15 cellular contexts compared by ENCODE assay signal in genomic region chr22:47290706-47291430, GRCh38.
"Had no signal": no experiment of that assay in that cellular context is flagged by ENCODE, and none has a peak within 500 bp of the region (broad histone marks: within the 10 kb centered on the region; RNA-seq: fewer than 3 reads in every experiment).

No MANE protein-coding gene starts in this region.

- H3K27ac Mint-ChIP-seq: activated CD8-positive, alpha-beta T cell treated with anti-CD3 and anti-CD28 coated beads for 36 hours; activated naive CD8-positive, alpha-beta T cell; activated T-cell treated with anti-CD3 and anti-CD28 coated beads, Interleukin-2, amount 50 U/mL, for 72 hours had no signal

- H3K4me1 Mint-ChIP-seq: naive thymus-derived CD8-positive, alpha-beta T cell had no signal

- H3K9me3 Mint-ChIP-seq: activated CD8-positive, alpha-beta T cell treated with anti-CD3 and anti-CD28 coated beads for 36 hours; activated T-cell treated with anti-CD3 and anti-CD28 coated beads, Interleukin-2, amount 50 U/mL, for 72 hours; naive thymus-derived CD8-positive, alpha-beta T cell had no signal

- H3K27me3 ChIP-seq: upper lobe of left lung had no signal

- H3K27ac ChIP-seq: gastroesophageal sphincter, left lung had no signal

- H3K27me3 Mint-ChIP-seq: activated CD8-positive, alpha-beta T cell treated with anti-CD3 and anti-CD28 coated beads for 36 hours had no signal

- H3K9me3 ChIP-seq: gastroesophageal sphincter, left lung, upper lobe of left lung had no signal

- H3K36me3 ChIP-seq: gastroesophageal sphincter, left lung, upper lobe of left lung had no signal

- H3K4me1 ChIP-seq: left lung had no signal

- H3K4me3 Mint-ChIP-seq: activated CD8-positive, alpha-beta T cell treated with anti-CD3 and anti-CD28 coated beads for 36 hours; activated naive CD8-positive, alpha-beta T cell; activated T-cell treated with anti-CD3 and anti-CD28 coated beads, Interleukin-2, amount 50 U/mL, for 72 hours; naive thymus-derived CD8-positive, alpha-beta T cell had no signal

- DNase-seq: activated CD4-positive, alpha-beta T cell treated with anti-CD3 and anti-CD28 coated beads for 4 hours; activated CD8-positive, alpha-beta T cell treated with anti-CD3 and anti-CD28 coated beads for 36 hours; activated gamma-delta T cell; activated T-cell treated with anti-CD3 and anti-CD28 coated beads, Interleukin-2, amount 50 U/mL, for 72 hours; amniotic stem cell; caudate nucleus; mammary epithelial cell; stimulated activated CD4-positive, alpha-beta T cell treated with anti-CD3 and anti-CD28 coated beads, Interleukin-15, amount 100 ng/mL, for 24 hours; stimulated activated CD4-positive, alpha-beta T cell treated with anti-CD3 and anti-CD28 coated beads, Interleukin-4, amount 100 ng/mL, for 1 hour; stimulated activated naive CD4-positive, alpha-beta T cell treated with Interleukin-2 at 50 U/mL for 16 hours had no signal

- H3K4me3 ChIP-seq: gastroesophageal sphincter, left lung, upper lobe of left lung had no signal

- ATAC-seq: activated CD8-positive, alpha-beta T cell treated with anti-CD3 and anti-CD28 coated beads for 36 hours; activated T-cell treated with anti-CD3 and anti-CD28 coated beads, Interleukin-2, amount 50 U/mL, for 72 hours; gastroesophageal sphincter; left lung; naive thymus-derived CD8-positive, alpha-beta T cell had no signal

- H3K36me3 Mint-ChIP-seq: activated naive CD8-positive, alpha-beta T cell; naive thymus-derived CD8-positive, alpha-beta T cell had no signal
